15 cellular contexts compared by ENCODE assay signal in the genomic region with DNA sequence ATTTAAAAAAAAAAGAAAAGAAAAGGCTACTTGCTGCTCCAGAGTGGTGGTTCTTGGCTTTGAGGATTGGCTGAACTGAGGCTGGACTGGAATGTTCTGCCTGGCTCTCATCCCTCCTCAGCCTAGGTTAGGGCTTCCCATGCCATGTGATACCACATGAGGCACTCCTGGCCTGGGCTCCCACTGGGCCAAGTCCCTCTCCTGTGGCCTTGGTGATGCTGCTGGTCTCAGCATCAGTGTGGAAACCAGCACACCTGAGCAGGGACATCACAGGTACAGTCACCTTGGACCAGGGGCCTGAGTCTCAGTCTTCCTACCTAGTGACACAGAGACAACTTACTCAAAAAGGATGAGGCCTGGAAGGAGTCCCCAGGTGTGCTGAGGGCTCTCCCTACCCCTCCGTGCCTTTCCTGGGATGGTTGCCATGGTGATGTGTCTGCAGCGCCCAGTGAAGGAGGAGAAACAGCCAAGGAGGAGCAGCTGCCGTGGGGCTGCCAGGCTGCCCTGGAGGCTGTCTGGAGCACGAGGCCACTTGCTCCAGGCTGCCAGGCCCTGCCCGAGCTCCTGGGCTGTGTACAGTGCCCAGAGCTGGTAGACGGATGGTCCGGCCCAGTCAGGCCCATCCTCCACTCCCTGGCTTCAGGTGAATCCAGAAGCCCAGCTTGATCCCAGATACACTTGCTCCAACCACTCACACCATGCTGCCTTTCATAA.
DNase-seq lines count a peak whose midpoint lies in the region; ATAC-seq and TF ChIP-seq lines count a peak whose summit lies in the region.
"Had no signal": no experiment of that assay in that cellular context is flagged by ENCODE, and none has a peak within 500 bp of the region (broad histone marks: within the 10 kb centered on the region; RNA-seq: fewer than 3 reads in every experiment).

No MANE protein-coding gene starts in this region.

- peak overlapping the region in 11 of 59 donors; percentile 7 to 47 (median 19) for H3K27ac ChIP-seq in dorsolateral prefrontal cortex
- no peak overlapping the region for H3K27ac ChIP-seq in osteoblast (ENCODE audit: low read depth, low read length)
- H3K27ac ChIP-seq: A549, epithelial cell of prostate, heart right ventricle had no signal

- H3K9me3 ChIP-seq in osteoblast (ENCODE audit: low read depth, low read length): no peaks in the 10 kb centered on the region
- H3K9me3 ChIP-seq: A549, heart right ventricle had no signal

- no peaks in the 10 kb centered on the region for H3K36me3 ChIP-seq in osteoblast (ENCODE audit: insufficient read depth, low read length)

- intact Hi-C loops in dorsolateral prefrontal cortex (cut with DNase I): no loop called here

- H3K27me3 ChIP-seq in dorsolateral prefrontal cortex (no peaks in the 10 kb centered on the region), osteoblast (ENCODE audit: insufficient read depth, low read length) (peaks cover 7% of the 10 kb centered on the region)

- H2AFZ ChIP-seq in osteoblast (ENCODE audit: low read length): no peak overlapping the region

- ATAC-seq in HG03196 (IDR thresholded peaks at IDR 0.05; ENCODE audit: unreplicated experiment) (no peak), HG03039 (IDR thresholded peaks at IDR 0.05; ENCODE audit: unreplicated experiment) (no peak)
- ATAC-seq: activated CD8-positive, alpha-beta T cell treated with anti-CD3 and anti-CD28 coated beads for 36 hours; heart right ventricle had no signal

- peak; percentile 39 for DNase-seq in NCI-H2227 (lab: John Stamatoyannopoulos, UW; ENCODE audit: unreplicated experiment)
- DNase-seq in NCI-H2227 treated with DMSO at 0.1 percent for 48 hours (lab: John Stamatoyannopoulos, UW): no peak
- peak; percentile 60 for DNase-seq in NCI-H1105 treated with DMSO at 0.1 percent for 48 hours (lab: John Stamatoyannopoulos, UW)
- DNase-seq in dorsolateral prefrontal cortex: peak in 8 of 10 donors; percentile 14 to 61 (median 36)
- peak; percentile 81 for DNase-seq in osteoblast (ENCODE audit: insufficient read length, low spot score, missing footprints)
- DNase-seq in stimulated activated CD4-positive, alpha-beta T cell treated with anti-CD3 and anti-CD28 coated beads, Interleukin-4, amount 100 ng/mL, for 1 hour: no peak
- DNase-seq: activated CD8-positive, alpha-beta T cell treated with anti-CD3 and anti-CD28 coated beads for 36 hours; heart right ventricle; NCI-H1436; stimulated activated naive CD4-positive, alpha-beta T cell; T-helper 9 cell had no signal

- TF ChIP-seq CTCF in dorsolateral prefrontal cortex (IDR thresholded peaks at IDR 0.05 in 54 of 56, conservative IDR thresholded peaks at IDR 0.05 in 2 of 56; ENCODE audit: low read depth in 1 of 56, partially characterized antibody in 56 of 56): no peak
- no peak for TF ChIP-seq CTCF in osteoblast (IDR thresholded peaks at IDR 0.05; ENCODE audit: extremely low read depth, low read depth, low read length)

- H3K4me3 ChIP-seq in dorsolateral prefrontal cortex (no peak overlapping the region), osteoblast (ENCODE audit: insufficient read depth, low read length) (no peak overlapping the region)
- H3K4me3 ChIP-seq: A549, heart right ventricle had no signal

- H3K4me1 ChIP-seq in osteoblast (ENCODE audit: insufficient read depth, low read length): no peaks in the 10 kb centered on the region
- H3K4me1 ChIP-seq: A549 had no signal

- no peak overlapping the region for H3K4me2 ChIP-seq in osteoblast (ENCODE audit: insufficient read depth, low read length)
- H3K4me2 ChIP-seq: A549 had no signal

- no peaks in the 10 kb centered on the region for H3K79me2 ChIP-seq in osteoblast (ENCODE audit: insufficient read depth, low read length)

- no peaks in the 10 kb centered on the region for H4K20me1 ChIP-seq in osteoblast (ENCODE audit: insufficient read depth, low read length)

Comparison
In these comparisons a context has a peak if more than half of its experiments do, and no peak if none do; other contexts are left out.
1. DNase-seq: peak in NCI-H2227 (single experiment), NCI-H1105 treated with DMSO at 0.1 percent for 48 hours (single experiment), dorsolateral prefrontal cortex (8 of 10) and osteoblast (single experiment); none in NCI-H2227 treated with DMSO at 0.1 percent for 48 hours (single experiment) and stimulated activated CD4-positive, alpha-beta T cell treated with anti-CD3 and anti-CD28 coated beads, Interleukin-4, amount 100 ng/mL, for 1 hour (single experiment).